Comparison of ENCODE assay signal across 8 cellular contexts in the genomic region with DNA sequence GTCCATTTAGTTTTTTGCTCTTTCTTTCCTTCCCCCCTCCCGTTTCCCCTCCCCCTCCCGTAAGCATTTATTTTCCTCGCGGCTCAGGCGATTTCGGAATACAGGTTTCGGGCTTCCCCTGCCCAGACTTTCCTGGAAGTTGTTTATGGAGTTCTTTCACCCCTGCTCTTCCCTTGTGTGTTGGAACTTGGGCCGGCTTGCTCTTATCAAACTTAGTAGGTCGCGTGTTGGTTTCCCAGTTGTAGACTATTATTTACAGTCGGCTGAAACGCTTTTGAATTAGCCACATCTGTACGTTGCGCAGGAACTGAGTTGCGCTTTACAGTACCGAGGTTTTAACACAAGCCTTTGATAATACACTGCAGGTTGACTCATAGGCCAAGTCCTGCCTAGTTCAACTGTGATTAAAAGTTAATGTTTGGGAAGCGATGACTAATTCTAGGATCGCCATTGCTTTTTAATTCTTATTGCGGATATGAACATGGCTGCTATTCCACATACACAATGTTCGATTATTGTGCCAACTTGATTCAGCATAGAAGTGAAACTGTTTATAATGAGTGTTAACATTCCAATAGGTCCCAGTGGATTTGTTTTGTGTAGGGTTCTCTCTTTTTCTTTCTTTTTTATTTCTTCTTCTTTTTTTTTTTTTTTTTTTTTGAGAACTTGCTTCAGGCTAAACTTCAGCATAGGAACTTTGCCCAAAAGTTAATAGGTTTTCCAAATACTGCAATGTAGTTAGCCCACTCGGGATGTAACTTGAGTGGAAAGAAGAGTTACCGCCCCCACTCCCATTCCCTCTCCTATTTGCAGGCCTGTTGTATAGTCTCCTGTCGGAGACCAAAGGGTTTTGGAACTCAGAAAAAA. TPM values are rescaled to one million over a fixed set of nuclear protein-coding genes. Genes with fewer than 3 reads are reported as not detected.
A peak's percentile ranks its signal among the peaks of the same experiment; 100 is the strongest.
DNase-seq lines count a peak whose midpoint lies in the region; ATAC-seq and TF ChIP-seq lines count a peak whose summit lies in the region.

No MANE protein-coding gene starts in this region.

- H3K27ac Mint-ChIP-seq in CD14-positive monocyte: no peak overlapping the region

- H3K9me3 Mint-ChIP-seq in CD14-positive monocyte: peaks cover 0 to 27% (median 8%) of the 10 kb centered on the region in 7 donors

- peak overlapping the region; percentile 25 to 78 for H3K4me3 Mint-ChIP-seq in CD14-positive monocyte

- H3K4me1 Mint-ChIP-seq in CD14-positive monocyte: peaks cover 12% of the 10 kb centered on the region

- H3K27me3 ChIP-seq in right atrium auricular region: no peaks in the 10 kb centered on the region

- intact Hi-C loops in CD14-positive monocyte (cut with micrococcal nuclease): no loop called here

- H3K4me3 ChIP-seq in right atrium auricular region: peak overlapping the region; percentile 84 to 93

- H3K9me3 ChIP-seq in right atrium auricular region: no peaks in the 10 kb centered on the region

- H3K36me3 Mint-ChIP-seq in CD14-positive monocyte: peaks cover 2 to 5% of the 10 kb centered on the region in 2 donors

- H3K4me1 ChIP-seq in right atrium auricular region: peaks cover 0 to 39% of the 10 kb centered on the region in 2 donors

- peaks cover 6% of the 10 kb centered on the region for H3K36me3 ChIP-seq in right atrium auricular region

- TF ChIP-seq CTCF in CD14-positive monocyte (IDR thresholded peaks at IDR 0.05): no peak
- TF ChIP-seq CTCF in right atrium auricular region (IDR thresholded peaks at IDR 0.05): no peak

- no peak for DNase-seq in CD14-positive monocyte (ENCODE audit: low spot score)
- peak; percentile 89 for DNase-seq in LHCN-M2 (ENCODE audit: low read depth)
- peak; percentile 96 for DNase-seq in amniotic epithelial cell (ENCODE audit: low read depth)
- no peak for DNase-seq in right atrium auricular region (ENCODE audit: low spot score)
- DNase-seq in renal cortical epithelial cell (ENCODE audit: low read depth): peak; percentile 96
- DNase-seq in pons (ENCODE audit: low spot score): no peak

- peaks cover 79 to 92% (median 87%) of the 10 kb centered on the region in 3 donors for H3K27me3 Mint-ChIP-seq in CD14-positive monocyte (ENCODE audit: low read depth in 3 of 3)

- ATAC-seq in HG02870 (IDR thresholded peaks at IDR 0.05; ENCODE audit: unreplicated experiment) (no peak), GM18517 (IDR thresholded peaks at IDR 0.05; ENCODE audit: unreplicated experiment) (no peak)

- H3K27ac ChIP-seq in right atrium auricular region: peak overlapping the region; percentile 95 to 99

RNA-seq across cellular contexts. Expression of a gene that starts 1.8 kb away (rescaled TPM):
- not detected for polyA plus RNA-seq in CD14-positive monocyte
- 99.4 and 118 TPM in 2 replicates for total RNA-seq in LHCN-M2 (2014; rRNA removed)
- 45.9 TPM for polyA plus RNA-seq in LHCN-M2 (2012)
- 100 to 1,000 TPM in 1 of 2 donors, 10 to 100 TPM in 1; 85.0 to 135 TPM for total RNA-seq in right atrium auricular region
- total RNA-seq in renal cortical epithelial cell: 98.1 and 219 TPM in 2 replicates

Comparison
In these comparisons a context has a peak if more than half of its experiments do, and no peak if none do; other contexts are left out.
1. DNase-seq: peak in LHCN-M2 (single experiment), amniotic epithelial cell (single experiment) and renal cortical epithelial cell (single experiment); none in CD14-positive monocyte (single experiment), right atrium auricular region (single experiment) and pons (single experiment).